23 cellular contexts compared by ENCODE assay signal in genomic region chr1:174112489-174113162, GRCh38.
"Had no signal": no experiment of that assay in that cellular context is flagged by ENCODE, and none has a peak within 500 bp of the region (broad histone marks: within the 10 kb centered on the region; RNA-seq: fewer than 3 reads in every experiment).

No MANE protein-coding gene starts in this region.

- ATAC-seq: activated naive CD4-positive, alpha-beta T cell treated with anti-CD3 and anti-CD28 coated beads, Interleukin-2, amount 50 U/mL, for 72 hours had no signal

- H3K4me3 Mint-ChIP-seq: nephron progenitor cell; stimulated activated naive CD8-positive, alpha-beta T cell treated with anti-CD3 and anti-CD28 coated beads, Interleukin-15, Interleukin-2, amounts not matched to agents 100 ng/mL and 50 ng/mL, for 24 hours had no signal

- H3K4me3 ChIP-seq: adrenal gland, breast epithelium, esophagus squamous epithelium, skin epidermis, vagina had no signal

- H3K27ac ChIP-seq: adrenal gland, breast epithelium, esophagus squamous epithelium, skin epidermis, vagina, WERI-Rb-1 had no signal

- DNase-seq: activated CD4-positive, alpha-beta T cell treated with anti-CD3 and anti-CD28 coated beads, Interleukin-2, amount 50 U/mL, for 4 hours; activated gamma-delta T cell treated with Interleukin-2 at 50 U/mL for 16 hours; adrenal gland; dermis blood vessel endothelial cell; effector memory CD4-positive, alpha-beta T cell; esophagus squamous epithelium; foreskin melanocyte; hypothalamus; islet precursor cell; midbrain; nephron progenitor cell; occipital lobe; T-helper 2 cell; trophoblast cell; WERI-Rb-1 had no signal

- H3K36me3 ChIP-seq: adrenal gland, breast epithelium, esophagus squamous epithelium, vagina, WERI-Rb-1 had no signal

- H3K9me3 ChIP-seq: adrenal gland, breast epithelium, esophagus squamous epithelium, vagina had no signal

- H3K27ac Mint-ChIP-seq: activated naive CD4-positive, alpha-beta T cell treated with anti-CD3 and anti-CD28 coated beads, Interleukin-2, amount 50 U/mL, for 72 hours; nephron progenitor cell; progenitor cell of endocrine pancreas; stimulated activated naive CD8-positive, alpha-beta T cell treated with anti-CD3 and anti-CD28 coated beads, Interleukin-15, Interleukin-2, amounts not matched to agents 100 ng/mL and 50 ng/mL, for 24 hours had no signal

- H3K27me3 Mint-ChIP-seq: progenitor cell of endocrine pancreas; stimulated activated naive CD8-positive, alpha-beta T cell treated with anti-CD3 and anti-CD28 coated beads, Interleukin-15, Interleukin-2, amounts not matched to agents 100 ng/mL and 50 ng/mL, for 24 hours had no signal

- FAIRE-seq: astrocyte, endothelial cell of umbilical vein had no signal

- H3K27me3 ChIP-seq: adrenal gland, breast epithelium, esophagus squamous epithelium, vagina had no signal

- H3K36me3 Mint-ChIP-seq: activated naive CD4-positive, alpha-beta T cell treated with anti-CD3 and anti-CD28 coated beads, Interleukin-2, amount 50 U/mL, for 72 hours had no signal

- H3K9me3 Mint-ChIP-seq: activated naive CD4-positive, alpha-beta T cell treated with anti-CD3 and anti-CD28 coated beads, Interleukin-2, amount 50 U/mL, for 72 hours; nephron progenitor cell; stimulated activated naive CD8-positive, alpha-beta T cell treated with anti-CD3 and anti-CD28 coated beads, Interleukin-15, Interleukin-2, amounts not matched to agents 100 ng/mL and 50 ng/mL, for 24 hours had no signal

- H3K4me1 ChIP-seq: adrenal gland, breast epithelium, esophagus squamous epithelium, vagina had no signal
